9 cellular contexts compared by ENCODE assay signal in the genomic region with DNA sequence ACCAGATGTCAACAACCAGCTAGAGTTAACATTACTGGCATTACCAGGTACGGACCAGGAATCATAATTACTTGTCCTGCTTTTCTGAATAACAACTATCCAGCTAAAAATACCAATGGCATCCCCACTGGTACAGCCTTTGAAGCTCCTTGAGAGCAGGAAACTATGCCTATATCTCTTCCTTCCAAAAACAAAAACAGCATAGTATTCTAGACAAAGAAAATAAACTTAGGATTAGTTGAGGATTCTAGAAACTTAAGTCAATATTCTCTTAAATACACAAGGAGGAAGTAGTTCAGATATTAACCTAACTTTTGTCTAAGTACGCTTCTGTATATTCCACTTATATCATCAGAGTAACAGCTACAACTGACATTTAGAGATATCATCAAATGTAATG. TPM values are rescaled to one million over a fixed set of nuclear protein-coding genes. Genes with fewer than 3 reads are reported as not detected.
DNase-seq lines count a peak whose midpoint lies in the region; ATAC-seq, FAIRE-seq and TF ChIP-seq lines count a peak whose summit lies in the region.
"Had no signal": no experiment of that assay in that cellular context is flagged by ENCODE, and none has a peak within 500 bp of the region (broad histone marks: within the 10 kb centered on the region; RNA-seq: fewer than 3 reads in every experiment).

No MANE protein-coding gene starts in this region.

- no peak for FAIRE-seq in GM12878 (lab: Jason Lieb, UNC)

- H3K4me2 ChIP-seq in GM12878 (ENCODE audit: control insufficient read depth, insufficient read depth) (peak overlapping the region; percentile 86), mesendoderm (ENCODE audit: low read length) (peak overlapping the region; percentile 31)

- no peak overlapping the region for H2AFZ ChIP-seq in GM12878 (ENCODE audit: control insufficient read depth, low read depth, low read length)

- DNase-seq in BE2C (no peak), GM12878 (ENCODE audit: low read depth, low spot score) (no peak), mesendoderm (no peak), testis (no peak), GM20000 (ENCODE audit: low spot score) (no peak), NCI-H1048 (lab: John Stamatoyannopoulos, UW) (no peak)

- BruUV-seq in GM12878 (replicated peaks; lab: Mats Ljungman, UMichigan) = TSS peak; percentile 8

- no peak overlapping the region for H4K8ac ChIP-seq in mesendoderm (ENCODE audit: low read depth, low read length)

- WGBS in GM12878 (ENCODE audit: insufficient coverage, insufficient replicate concordance, low lambda C conversion rate, missing lambda C conversion rate) = 0% methylated on average over 2 of the region's 2 CpGs
- WGBS in mesendoderm (ENCODE audit: extremely low coverage, insufficient coverage, low lambda C conversion rate) = no CpG with 5 or more reads among the region's 2 CpGs
- WGBS in testis, 2 donors = 29 to 34% methylated on average over 2 of the region's 2 CpGs

- no peak for TF ChIP-seq POLR2A in GM12878 (IDR thresholded peaks at IDR 0.05; ENCODE audit: low read depth, low read length)
- TF ChIP-seq POLR2A in testis (IDR thresholded peaks at IDR 0.05) = no peak

- H3K9ac ChIP-seq in HUES6 (ENCODE audit: low read length) = no peak overlapping the region
- H3K9ac ChIP-seq in GM12878 (ENCODE audit: control insufficient read depth, insufficient read depth, low read length) = peak overlapping the region; percentile 100
- H3K9ac ChIP-seq in mesendoderm (ENCODE audit: low read length) = peak overlapping the region; percentile 40

- in situ Hi-C loops in GM12878 (cut with MboI) = no loop called here

- H3K56ac ChIP-seq in mesendoderm (ENCODE audit: low read length) = no peak overlapping the region

- H3K4me3 ChIP-seq in BE2C (ENCODE audit: low read depth, low read length) (peak overlapping the region; percentile 87), HUES6 (ENCODE audit: low read depth, low read length) (peak overlapping the region; percentile 94), GM12878 (peak overlapping the region; percentile 95), mesendoderm (ENCODE audit: low read length) (no peak overlapping the region), testis (no peak overlapping the region)

- no peak overlapping the region for H3K23ac ChIP-seq in mesendoderm (ENCODE audit: low read length)

- no peak overlapping the region for H2BK120ac ChIP-seq in mesendoderm (ENCODE audit: low read depth, low read length)

- H2AK5ac ChIP-seq in mesendoderm (ENCODE audit: low read length) = no peak overlapping the region

- no peak for TF ChIP-seq RAD21 in GM12878 (IDR thresholded peaks at IDR 0.05; ENCODE audit: insufficient read depth, low read depth, low read length)

- TF ChIP-seq CTCF in BE2C (IDR thresholded peaks at IDR 0.05; ENCODE audit: low read depth, low read length) = no peak
- no peak for TF ChIP-seq CTCF in GM12878 (IDR thresholded peaks at IDR 0.05 in 2 of 3, conservative IDR thresholded peaks at IDR 0.05 in 1 of 3; ENCODE audit: control insufficient read depth in 2 of 3, extremely low read depth in 1 of 3, insufficient read depth in 1 of 3, low read depth in 3 of 3, low read length in 3 of 3)
- no peak for TF ChIP-seq CTCF in testis (IDR thresholded peaks at IDR 0.05)
- TF ChIP-seq CTCF in GM20000 (IDR thresholded peaks at IDR 0.05; ENCODE audit: extremely low read depth, missing control alignments) = no peak

- H3K79me1 ChIP-seq in mesendoderm (ENCODE audit: low read length) = no peaks in the 10 kb centered on the region

- CTCF ChIA-PET in GM12878 (lab: Yijun Ruan, JAX) = interaction anchor here (0.6 to 5.6 kb wide), 8 partner anchors 8 to 139 kb away, joined by 3 to 73 read pairs (median 4); partner anchors contain the start of gene DNAJB4

- SMC1A ChIA-PET in GM12878 (lab: Charles Lee; ENCODE audit: uncharacterized antibody, unreplicated experiment) = interaction anchor here (0.5 to 4.5 kb wide), 18 partner anchors 10 to 710 kb away, joined by 3 to 89 read pairs (median 3); partner anchors contain the start of gene DNAJB4

- H3K27me3 ChIP-seq in BE2C = no peaks in the 10 kb centered on the region
- H3K27me3 ChIP-seq in HUES6 (ENCODE audit: control insufficient read depth, insufficient read depth, low read length) = no peaks in the 10 kb centered on the region
- H3K27me3 ChIP-seq in GM12878 (replicated peaks in 1 of 2; ENCODE audit: control insufficient read depth in 2 of 2, insufficient read depth in 2 of 2, low read length in 1 of 2) = no peaks in the 10 kb centered on the region
- H3K27me3 ChIP-seq in mesendoderm (ENCODE audit: insufficient read depth, low read length, poor library complexity) = no peaks in the 10 kb centered on the region
- no peaks in the 10 kb centered on the region for H3K27me3 ChIP-seq in testis

- H3K9me3 ChIP-seq in BE2C (no peaks in the 10 kb centered on the region), HUES6 (ENCODE audit: control insufficient read depth, insufficient read depth, low read depth, low read length) (no peaks in the 10 kb centered on the region), GM12878 (replicated peaks; ENCODE audit: control insufficient read depth, insufficient read depth, low read length) (no peaks in the 10 kb centered on the region), testis (no peaks in the 10 kb centered on the region)

- intact Hi-C loops in GM12878 (cut with micrococcal nuclease; ENCODE audit: unreplicated experiment) = loop anchor here (2.0 to 5.0 kb wide), 5 partner anchors 139 to 1039 kb away; partner anchors contain the start of gene ZZZ3
- intact Hi-C loops in testis (cut with DNase I; ENCODE audit: low total_unique reads) = no loop called here

- H4K5ac ChIP-seq in mesendoderm (ENCODE audit: low read length) = no peak overlapping the region

- no peak overlapping the region for H2BK15ac ChIP-seq in mesendoderm (replicated peaks; ENCODE audit: low read depth)

- peaks cover 29% of the 10 kb centered on the region for H3K36me3 ChIP-seq in BE2C
- H3K36me3 ChIP-seq in HUES6 (ENCODE audit: control insufficient read depth, insufficient read depth, low read length) = peaks cover 48% of the 10 kb centered on the region
- peaks cover 0 to 13% of the 10 kb centered on the region in 2 experiments; a peak in 1 of 4 replicates for H3K36me3 ChIP-seq in GM12878 (ENCODE audit: control insufficient read depth in 2 of 2, insufficient read depth in 2 of 2, low read length in 1 of 2)
- H3K36me3 ChIP-seq in mesendoderm (ENCODE audit: control insufficient read depth, insufficient read depth, low read length) = no peaks in the 10 kb centered on the region
- H3K36me3 ChIP-seq in testis (ENCODE audit: low read depth, missing control alignments) = no peaks in the 10 kb centered on the region

- no peak overlapping the region for H3K4ac ChIP-seq in mesendoderm (ENCODE audit: low read depth, low read length)

- POLR2A ChIA-PET in GM12878 (lab: Charles Lee) = interaction anchor here (0.7 to 11.4 kb wide), 6 partner anchors 13 to 39 kb away, joined by 3 to 312 read pairs (median 3); partner anchors contain the start of gene DNAJB4

- no peak overlapping the region for H3K18ac ChIP-seq in mesendoderm (ENCODE audit: low read length)

- TF ChIP-seq EP300 in GM12878 (IDR thresholded peaks at IDR 0.05; ENCODE audit: borderline replicate concordance in 1 of 2, control insufficient read depth in 1 of 2, low read depth in 2 of 2, low read length in 2 of 2) = no peak

- no peaks in the 10 kb centered on the region for H3K4me1 ChIP-seq in BE2C
- peaks cover 35% of the 10 kb centered on the region for H3K4me1 ChIP-seq in HUES6 (ENCODE audit: control insufficient read depth, insufficient read depth, low read length)
- no peaks in the 10 kb centered on the region; the same call in 1 of the 2 replicates for H3K4me1 ChIP-seq in GM12878 (ENCODE audit: control insufficient read depth, insufficient read depth, low read length)
- no peaks in the 10 kb centered on the region for H3K4me1 ChIP-seq in mesendoderm (ENCODE audit: control insufficient read depth, low read depth, low read length)
- H3K4me1 ChIP-seq in testis = peaks cover 23% of the 10 kb centered on the region

- H2BK5ac ChIP-seq in mesendoderm (ENCODE audit: low read length) = no peak overlapping the region

- peaks cover 17% of the 10 kb centered on the region for H4K20me1 ChIP-seq in GM12878 (ENCODE audit: control insufficient read depth, insufficient read depth)

- no peak for ATAC-seq in GM12878
- no peak for ATAC-seq in GM18858 (IDR thresholded peaks at IDR 0.05; ENCODE audit: unreplicated experiment)
- ATAC-seq: sciatic nerve had no signal

- RAD21 ChIA-PET in GM12878 (lab: Charles Lee; ENCODE audit: unreplicated experiment) = interaction anchor here (0.6 to 9.7 kb wide), 10 partner anchors 21 to 309 kb away, joined by 3 to 158 read pairs (median 4); partner anchors contain the start of gene DNAJB4

- peak overlapping the region; percentile 29 for H3K27ac ChIP-seq in HUES6 (ENCODE audit: low read depth, low read length)
- H3K27ac ChIP-seq in GM12878 (ENCODE audit: control insufficient read depth, insufficient read depth) = no peak overlapping the region
- H3K27ac ChIP-seq in mesendoderm (ENCODE audit: low read depth, low read length) = no peak overlapping the region
- H3K27ac ChIP-seq in testis = no peak overlapping the region

- H3K79me2 ChIP-seq in GM12878 (ENCODE audit: control insufficient read depth, insufficient read depth, low read length) (peaks cover 95% of the 10 kb centered on the region), mesendoderm (ENCODE audit: control insufficient read depth, insufficient read depth, low read length) (peaks cover 87% of the 10 kb centered on the region)

RNA-seq across cellular contexts. Expression of gene FUBP1, which starts 3.0 kb away (rescaled TPM):
- polyA plus RNA-seq in BE2C (2012; ENCODE audit: insufficient read depth, insufficient read length, low read depth) = 29.9 TPM
- total RNA-seq in GM12878 (2013; cell fraction: nucleolus; rRNA removed) = 1,069 and 1,115 TPM in 2 replicates
- 186 and 207 TPM in 2 replicates for total RNA-seq in GM12878 (2014; rRNA removed)
- total RNA-seq in GM12878 (2014; rRNA removed; fragmentation: Illumina TruSeq; extraction: Trizol) = 244 and 247 TPM in 2 replicates
- 184 and 196 TPM in 2 replicates for total RNA-seq in GM12878 (2021)
- 100 TPM for polyA plus RNA-seq in GM12878 (2011; ENCODE audit: low read depth)
- 343 and 471 TPM in 2 replicates for polyA plus RNA-seq in GM12878 (2011; rRNA removed)
- polyA plus RNA-seq in GM12878 (2011; cell fraction: cytosol; rRNA removed) = 135 and 172 TPM in 2 replicates
- 1,076 and 1,106 TPM in 2 replicates for polyA plus RNA-seq in GM12878 (2011; cell fraction: nucleus; rRNA removed)
- 110 and 134 TPM in 2 replicates for polyA plus RNA-seq in GM12878 (2012)
- polyA plus RNA-seq in GM12878 (2014; fragmentation: Illumina TruSeq; extraction: Trizol) = 209 and 221 TPM in 2 replicates
- polyA plus RNA-seq in GM12878 (2014; fragmentation: Nextera tagmentation; extraction: Ambion mirVana) = 100 to 1,000 TPM; 110 to 114 TPM
- polyA plus RNA-seq in GM12878 (2014; rRNA removed) = 219 and 248 TPM in 2 replicates
- polyA plus RNA-seq in GM12878 (2016; fragmentation: Nextera tagmentation; extraction: Ambion mirVana) = 100 to 1,000 TPM; 136 to 142 TPM
- 206 and 246 TPM in 2 replicates for polyA minus RNA-seq in GM12878 (2011; rRNA and poly(A)+ RNA removed)
- polyA minus RNA-seq in GM12878 (2011; cell fraction: cytosol; rRNA and poly(A)+ RNA removed) = 89.7 and 89.8 TPM in 2 replicates
- polyA minus RNA-seq in GM12878 (2011; cell fraction: nucleus; rRNA and poly(A)+ RNA removed) = 400 and 534 TPM in 2 replicates
- 264 TPM for polyA plus RNA-seq in mesendoderm (2013, experiment 1 of 2)
- 264 TPM for polyA plus RNA-seq in mesendoderm (2013, experiment 2 of 2)
- total RNA-seq in testis = 100 to 1,000 TPM; 141 to 160 TPM
- 83.7 TPM for polyA plus RNA-seq in testis (ENCODE audit: insufficient read depth, low read depth, low replicate concordance)

RNA-seq across cellular contexts. Expression of gene DNAJB4, which starts 28.8 kb away (rescaled TPM):
- polyA plus RNA-seq in BE2C (2012; ENCODE audit: insufficient read depth, insufficient read length, low read depth) = 6.2 TPM
- total RNA-seq in GM12878 (2013; cell fraction: nucleolus; rRNA removed) = 19.7 and 20.8 TPM in 2 replicates
- total RNA-seq in GM12878 (2014; rRNA removed) (5.3 and 6.9 TPM in 2 replicates), GM12878 (2014; rRNA removed; fragmentation: Illumina TruSeq; extraction: Trizol) (6.2 and 6.5 TPM in 2 replicates), GM12878 (2021) (7.3 and 7.6 TPM in 2 replicates), testis (10 to 100 TPM; 21.1 to 24.7 TPM)
- 1.5 TPM for polyA plus RNA-seq in GM12878 (2011; ENCODE audit: low read depth)
- polyA plus RNA-seq in GM12878 (2011; rRNA removed) (6.6 and 13.6 TPM in 2 replicates), GM12878 (2014; fragmentation: Illumina TruSeq; extraction: Trizol) (6.5 and 8.8 TPM in 2 replicates), GM12878 (2014; fragmentation: Nextera tagmentation; extraction: Ambion mirVana) (1 to 10 TPM; 3.8 to 5.1 TPM), GM12878 (2014; rRNA removed) (5.9 and 8.1 TPM in 2 replicates), GM12878 (2016; fragmentation: Nextera tagmentation; extraction: Ambion mirVana) (10 to 100 TPM; 10.1 to 10.5 TPM), testis (ENCODE audit: insufficient read depth, low read depth, low replicate concordance) (33.4 TPM)
- 2.0 TPM in 2 replicates for polyA plus RNA-seq in GM12878 (2011; cell fraction: cytosol; rRNA removed)
- 6.0 and 6.3 TPM in 2 replicates for polyA plus RNA-seq in GM12878 (2011; cell fraction: nucleus; rRNA removed)
- polyA plus RNA-seq in GM12878 (2012) = 4.4 and 7.0 TPM in 2 replicates
- polyA minus RNA-seq in GM12878 (2011; rRNA and poly(A)+ RNA removed) = 5.0 and 7.6 TPM in 2 replicates
- 1.9 and 2.7 TPM in 2 replicates for polyA minus RNA-seq in GM12878 (2011; cell fraction: cytosol; rRNA and poly(A)+ RNA removed)
- 6.5 and 15.7 TPM in 2 replicates for polyA minus RNA-seq in GM12878 (2011; cell fraction: nucleus; rRNA and poly(A)+ RNA removed)
- polyA plus RNA-seq in mesendoderm (2013, experiment 1 of 2) = 10.3 TPM
- polyA plus RNA-seq in mesendoderm (2013, experiment 2 of 2) = 10.8 TPM

Comparison
In these comparisons a context has a peak if more than half of its experiments do, and no peak if none do; other contexts are left out.
1. H3K4me3 ChIP-seq: peak in BE2C (single experiment), HUES6 (single experiment) and GM12878 (single experiment); none in mesendoderm (single experiment) and testis (0 of 2).